1 cellular context compared by ENCODE assay signal in genomic region chr16:86019446-86020047, GRCh38.
TF ChIP-seq lines count a peak whose summit lies in the region.

No MANE protein-coding gene starts in this region.

TF ChIP-seq in GM23338, 12 proteins besides CTCF, POLR2A, EP300 and RAD21 (continued from another document):
- TF ChIP-seq CREB1 (CRISPR knock-in tag; IDR thresholded peaks at IDR 0.05; ENCODE audit: low read depth) (no peak), NANOG (IDR thresholded peaks at IDR 0.05; ENCODE audit: borderline replicate concordance) (no peak), REST (IDR thresholded peaks at IDR 0.05; ENCODE audit: unreplicated experiment) (no peak)
